Comparison of ENCODE assay signal across 8 cellular contexts in the genomic region with DNA sequence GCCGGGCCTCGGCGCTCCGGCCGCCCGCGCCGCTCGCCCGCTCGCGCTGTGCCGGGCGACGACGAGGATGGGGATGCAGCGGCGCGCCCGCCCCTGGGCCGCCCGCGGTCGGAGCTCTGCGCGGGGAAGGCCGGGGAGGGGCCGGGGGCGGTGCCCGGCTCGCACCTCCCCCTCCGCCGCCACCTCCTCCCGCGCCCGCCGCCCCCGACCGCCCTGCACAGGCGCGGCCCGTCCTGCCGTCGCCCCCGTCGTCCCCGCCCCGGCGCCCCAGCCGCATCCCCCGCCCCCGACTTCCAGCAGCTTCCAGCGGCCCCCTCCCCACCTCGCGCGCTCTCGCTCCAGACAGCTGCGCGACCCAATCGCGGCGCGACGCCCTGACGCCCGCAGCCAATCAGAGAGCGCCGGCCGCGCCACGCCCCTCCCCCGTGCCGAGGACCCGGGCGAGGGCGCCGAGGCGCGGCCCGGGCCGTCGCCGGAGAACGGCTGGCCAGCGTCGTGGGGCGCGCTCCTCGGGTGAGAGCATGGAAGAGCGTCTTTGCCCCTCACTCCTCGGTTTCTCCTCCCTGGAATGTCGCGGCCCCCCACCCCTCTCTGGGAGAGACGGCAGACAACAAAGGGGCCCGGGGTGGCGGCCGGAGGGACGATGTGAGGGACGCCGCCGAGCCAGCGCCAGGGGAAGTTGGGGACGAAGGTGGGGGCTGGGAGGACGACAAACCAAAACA. TPM values are rescaled to one million over a fixed set of nuclear protein-coding genes. Genes with fewer than 3 reads are reported as not detected.
A peak's percentile ranks its signal among the peaks of the same experiment; 100 is the strongest.
DNase-seq lines count a peak whose midpoint lies in the region; ATAC-seq, FAIRE-seq and TF ChIP-seq lines count a peak whose summit lies in the region.

A gene with protein sequence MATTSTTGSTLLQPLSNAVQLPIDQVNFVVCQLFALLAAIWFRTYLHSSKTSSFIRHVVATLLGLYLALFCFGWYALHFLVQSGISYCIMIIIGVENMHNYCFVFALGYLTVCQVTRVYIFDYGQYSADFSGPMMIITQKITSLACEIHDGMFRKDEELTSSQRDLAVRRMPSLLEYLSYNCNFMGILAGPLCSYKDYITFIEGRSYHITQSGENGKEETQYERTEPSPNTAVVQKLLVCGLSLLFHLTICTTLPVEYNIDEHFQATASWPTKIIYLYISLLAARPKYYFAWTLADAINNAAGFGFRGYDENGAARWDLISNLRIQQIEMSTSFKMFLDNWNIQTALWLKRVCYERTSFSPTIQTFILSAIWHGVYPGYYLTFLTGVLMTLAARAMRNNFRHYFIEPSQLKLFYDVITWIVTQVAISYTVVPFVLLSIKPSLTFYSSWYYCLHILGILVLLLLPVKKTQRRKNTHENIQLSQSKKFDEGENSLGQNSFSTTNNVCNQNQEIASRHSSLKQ (minus strand): TSS at position 69 of the 722 bp plus-strand sequence. CDS start 70 bp downstream, outside the sequence.

- H3K4me1 ChIP-seq in A549 (peaks cover 37% of the 10 kb centered on the region; the same call in 2 of the 3 replicates), kidney (ENCODE audit: control insufficient read depth in 1 of 2, insufficient read depth in 1 of 2, low read depth in 1 of 2, low read length in 2 of 2) (peaks cover 0 to 4% of the 10 kb centered on the region in 2 donors)

- 2% methylated on average over 28 of the region's 104 CpGs for WGBS in A549 (ENCODE audit: missing lambda C conversion rate)

- POLR2A ChIA-PET in A549 (lab: Yijun Ruan, JAX) = interaction anchor here (0.5 to 1.0 kb wide), 9 partner anchors 9 to 451 kb away, joined by 3 to 5 read pairs (median 3); no protein-coding TSS in a partner anchor

- no peak for TF ChIP-seq RAD21 in A549 (conservative IDR thresholded peaks at IDR 0.05 in 1 of 2, IDR thresholded peaks at IDR 0.05 in 1 of 2)

- H3K9me3 ChIP-seq in A549 (no peaks in the 10 kb centered on the region), kidney (ENCODE audit: control insufficient read depth in 1 of 2, low read length in 2 of 2) (no peaks in the 10 kb centered on the region)

- no peak for TF ChIP-seq EP300 in A549 (IDR thresholded peaks at IDR 0.05)

- TF ChIP-seq POLR2A in A549 (IDR thresholded peaks at IDR 0.05; ENCODE audit: low read length) = peak; percentile 97

- intact Hi-C loops in kidney (cut with DNase I) = no loop called here

- peak; percentile 88 to 94 for ATAC-seq in A549
- peak; percentile 74 for ATAC-seq in GM18861 (IDR thresholded peaks at IDR 0.05; ENCODE audit: unreplicated experiment)
- ATAC-seq in HG03095 (IDR thresholded peaks at IDR 0.05; ENCODE audit: unreplicated experiment) = peak; percentile 89

- H3K9ac ChIP-seq in kidney (ENCODE audit: low read length in 2 of 2) = peak within 1 kb of the TSS; percentile 79 to 88

- H3K36me3 ChIP-seq in kidney (ENCODE audit: control insufficient read depth in 1 of 2, insufficient read depth in 2 of 2, low read length in 2 of 2) = no peaks in the 10 kb centered on the region

- DNase-seq in A549 (ENCODE audit: low read depth in 1 of 2, low spot score in 1 of 2) (peak; percentile 92 to 96), NCI-H2196 treated with DMSO at 0.1 percent for 48 hours (lab: John Stamatoyannopoulos, UW; ENCODE audit: unreplicated experiment) (peak; percentile 87), cerebellar cortex (ENCODE audit: low spot score) (peak; percentile 77), kidney (peak; percentile 96)
- peak; percentile 76 for DNase-seq in activated CD4-positive, CD25-positive, alpha-beta regulatory T cell treated with anti-CD3 and anti-CD28 coated beads, Interleukin-2, amount 50 U/mL, for 72 hours
- peak; percentile 76 for DNase-seq in stimulated activated CD4-positive, alpha-beta T cell treated with anti-CD3 and anti-CD28 coated beads, Interleukin-12 subunit alpha, Interleukin-12 subunit beta, amount 100 ng/mL, for 4 hours

- peak within 1 kb of the TSS; percentile 91 to 97 for H3K27ac ChIP-seq in A549
- peak within 1 kb of the TSS; percentile 78 for H3K27ac ChIP-seq in kidney (ENCODE audit: low read depth in 2 of 2, low read length in 2 of 2)

- CTCF ChIA-PET in A549 (lab: Yijun Ruan, JAX) = interaction anchor here (0.7 to 2.9 kb wide), 4 partner anchors 69 to 138 kb away, joined by 3 to 10 read pairs (median 4); no protein-coding TSS in a partner anchor

- peak within 1 kb of the TSS; percentile 90 for H3K4me2 ChIP-seq in A549

- FAIRE-seq in A549 (lab: Jason Lieb, UNC) (no peak), kidney (lab: Jason Lieb, UNC) (no peak)

- TF ChIP-seq CTCF in A549 (IDR thresholded peaks at IDR 0.05) = no peak
- TF ChIP-seq CTCF in kidney (IDR thresholded peaks at IDR 0.05; ENCODE audit: borderline replicate concordance, extremely low read depth, insufficient read depth) = no peak

- H3K4me3 ChIP-seq in A549 = peak within 1 kb of the TSS; percentile 94
- peak within 1 kb of the TSS; percentile 74 to 85 for H3K4me3 ChIP-seq in kidney (ENCODE audit: low read length in 2 of 2)

TF ChIP-seq in A549, 52 proteins besides CTCF, POLR2A, EP300 and RAD21 (continues in another document):
- TF ChIP-seq NPAS2 (CRISPR knock-in tag; IDR thresholded peaks at IDR 0.05; ENCODE audit: borderline replicate concordance) (no peak), JUN (IDR thresholded peaks at IDR 0.05) (peak in 1 of 2 experiments; percentile 91; a peak in 2 of 5 replicates), KDM5A (IDR thresholded peaks at IDR 0.05) (no peak), MYC (IDR thresholded peaks at IDR 0.05; ENCODE audit: borderline replicate concordance, low read length) (no peak), ESRRA (IDR thresholded peaks at IDR 0.05; ENCODE audit: borderline replicate concordance, low read length) (no peak), MAZ (IDR thresholded peaks at IDR 0.05; ENCODE audit: borderline replicate concordance, low read depth, low read length) (no peak), ZSCAN20 (CRISPR knock-in tag; IDR thresholded peaks at IDR 0.05) (no peak), CBX2 (IDR thresholded peaks at IDR 0.05; ENCODE audit: borderline replicate concordance, low read depth) (no peak), CHD4 (IDR thresholded peaks at IDR 0.05; ENCODE audit: borderline replicate concordance) (no peak), BHLHE40 (IDR thresholded peaks at IDR 0.05; ENCODE audit: low read depth, low read length) (no peak), FOSB (CRISPR knock-in tag; IDR thresholded peaks at IDR 0.05) (no peak), CBX8 (IDR thresholded peaks at IDR 0.05) (no peak)
- TF ChIP-seq, protein P1, sequence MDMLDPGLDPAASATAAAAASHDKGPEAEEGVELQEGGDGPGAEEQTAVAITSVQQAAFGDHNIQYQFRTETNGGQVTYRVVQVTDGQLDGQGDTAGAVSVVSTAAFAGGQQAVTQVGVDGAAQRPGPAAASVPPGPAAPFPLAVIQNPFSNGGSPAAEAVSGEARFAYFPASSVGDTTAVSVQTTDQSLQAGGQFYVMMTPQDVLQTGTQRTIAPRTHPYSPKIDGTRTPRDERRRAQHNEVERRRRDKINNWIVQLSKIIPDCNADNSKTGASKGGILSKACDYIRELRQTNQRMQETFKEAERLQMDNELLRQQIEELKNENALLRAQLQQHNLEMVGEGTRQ (IDR thresholded peaks at IDR 0.05) = no peak
- TF ChIP-seq, protein P2, sequence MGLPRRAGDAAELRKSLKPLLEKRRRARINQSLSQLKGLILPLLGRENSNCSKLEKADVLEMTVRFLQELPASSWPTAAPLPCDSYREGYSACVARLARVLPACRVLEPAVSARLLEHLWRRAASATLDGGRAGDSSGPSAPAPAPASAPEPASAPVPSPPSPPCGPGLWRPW (IDR thresholded peaks at IDR 0.05) = no peak
- TF ChIP-seq, protein P3, sequence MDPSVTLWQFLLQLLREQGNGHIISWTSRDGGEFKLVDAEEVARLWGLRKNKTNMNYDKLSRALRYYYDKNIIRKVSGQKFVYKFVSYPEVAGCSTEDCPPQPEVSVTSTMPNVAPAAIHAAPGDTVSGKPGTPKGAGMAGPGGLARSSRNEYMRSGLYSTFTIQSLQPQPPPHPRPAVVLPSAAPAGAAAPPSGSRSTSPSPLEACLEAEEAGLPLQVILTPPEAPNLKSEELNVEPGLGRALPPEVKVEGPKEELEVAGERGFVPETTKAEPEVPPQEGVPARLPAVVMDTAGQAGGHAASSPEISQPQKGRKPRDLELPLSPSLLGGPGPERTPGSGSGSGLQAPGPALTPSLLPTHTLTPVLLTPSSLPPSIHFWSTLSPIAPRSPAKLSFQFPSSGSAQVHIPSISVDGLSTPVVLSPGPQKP (IDR thresholded peaks at IDR 0.05; ENCODE audit: low read depth, low read length) = no peak
- TF ChIP-seq, protein P4, sequence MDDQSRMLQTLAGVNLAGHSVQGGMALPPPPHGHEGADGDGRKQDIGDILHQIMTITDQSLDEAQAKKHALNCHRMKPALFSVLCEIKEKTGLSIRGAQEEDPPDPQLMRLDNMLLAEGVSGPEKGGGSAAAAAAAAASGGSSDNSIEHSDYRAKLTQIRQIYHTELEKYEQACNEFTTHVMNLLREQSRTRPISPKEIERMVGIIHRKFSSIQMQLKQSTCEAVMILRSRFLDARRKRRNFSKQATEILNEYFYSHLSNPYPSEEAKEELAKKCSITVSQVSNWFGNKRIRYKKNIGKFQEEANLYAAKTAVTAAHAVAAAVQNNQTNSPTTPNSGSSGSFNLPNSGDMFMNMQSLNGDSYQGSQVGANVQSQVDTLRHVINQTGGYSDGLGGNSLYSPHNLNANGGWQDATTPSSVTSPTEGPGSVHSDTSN (IDR thresholded peaks at IDR 0.05) = peak; percentile 84

RNA-seq across cellular contexts. Expression of the gene that starts here (rescaled TPM):
- polyA plus RNA-seq in A549 (2011; rRNA removed) (32.3 and 33.3 TPM in 2 replicates), A549 (2017; fragmentation: RNase III; extraction: RNeasy Plus Mini Kit Qiagen cat#74134 plus additional on column Dnase treatment) (31.1 to 37.3 TPM (median 33.1 TPM) in 3 replicates), kidney (ENCODE audit: insufficient read depth, low read depth, low replicate concordance) (15.9 TPM)
- 9.8 and 11.5 TPM in 2 replicates for polyA plus RNA-seq in A549 (2012; cell fraction: cytosol; rRNA removed)
- polyA plus RNA-seq in A549 (2012; cell fraction: nucleus; rRNA removed) = 9.3 and 19.7 TPM in 2 replicates
- polyA minus RNA-seq in A549 (2011; rRNA and poly(A)+ RNA removed) = 22.0 and 30.8 TPM in 2 replicates
- total RNA-seq in kidney = 28.6 TPM

Comparison
In these comparisons a context has a peak if more than half of its experiments do, and no peak if none do; other contexts are left out.
1. Peak in every context shown above with its lines: DNase-seq, ATAC-seq, H3K4me3 ChIP-seq and H3K27ac ChIP-seq.